In the genomic region with DNA sequence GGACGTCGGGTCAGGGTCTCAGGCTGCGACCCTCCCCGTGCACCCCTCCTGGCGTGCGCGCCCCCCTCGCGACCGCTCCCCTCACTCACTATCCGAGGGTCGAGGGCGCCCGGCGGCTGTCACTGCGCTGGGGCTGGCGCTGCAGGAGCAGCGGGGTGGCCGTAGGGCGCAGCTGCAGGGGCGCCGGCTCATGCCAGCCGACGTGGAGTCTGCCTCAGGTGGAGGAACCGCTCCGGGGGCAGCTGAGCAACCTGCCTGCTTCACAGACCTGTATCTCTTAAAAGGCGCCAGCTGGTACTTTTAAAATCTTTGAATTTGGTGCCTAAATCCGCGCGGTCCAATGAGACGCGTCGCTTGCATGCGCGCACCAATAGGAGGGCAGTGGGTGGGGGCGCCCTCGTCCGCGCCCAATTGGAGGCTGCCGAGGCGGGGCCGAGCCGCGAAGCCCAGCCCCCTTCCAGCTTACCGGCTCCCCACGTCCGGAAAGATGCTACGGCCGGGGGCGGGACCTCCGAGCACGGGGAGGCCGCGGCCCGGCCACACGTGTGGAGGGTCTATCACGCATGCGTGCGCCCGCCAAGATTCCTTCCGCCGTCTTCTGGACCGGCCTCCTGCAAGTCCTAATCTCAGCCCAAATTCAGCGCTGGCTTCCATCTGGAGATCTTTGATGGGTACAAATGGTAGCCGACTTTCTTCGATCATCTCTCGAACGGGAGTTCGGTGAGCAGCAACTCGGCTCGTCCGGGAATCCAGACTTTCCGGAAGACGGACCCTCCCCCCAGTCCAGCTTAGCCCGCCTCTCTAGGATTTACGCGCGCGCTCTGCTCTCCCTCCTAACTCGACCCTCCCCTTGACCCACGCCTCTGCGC, we compare ENCODE assay signal across 1 cellular context.
TF ChIP-seq lines count a peak whose summit lies in the region.

FBXO5 (minus strand) TSS at position 274 of the 869 bp plus-strand sequence; CDS start at position 192, 82 bp downstream.

TF ChIP-seq in WTC11, 78 proteins besides CTCF, POLR2A, EP300 and RAD21 (continued from another document and continues in another):
- TF ChIP-seq, protein P1, sequence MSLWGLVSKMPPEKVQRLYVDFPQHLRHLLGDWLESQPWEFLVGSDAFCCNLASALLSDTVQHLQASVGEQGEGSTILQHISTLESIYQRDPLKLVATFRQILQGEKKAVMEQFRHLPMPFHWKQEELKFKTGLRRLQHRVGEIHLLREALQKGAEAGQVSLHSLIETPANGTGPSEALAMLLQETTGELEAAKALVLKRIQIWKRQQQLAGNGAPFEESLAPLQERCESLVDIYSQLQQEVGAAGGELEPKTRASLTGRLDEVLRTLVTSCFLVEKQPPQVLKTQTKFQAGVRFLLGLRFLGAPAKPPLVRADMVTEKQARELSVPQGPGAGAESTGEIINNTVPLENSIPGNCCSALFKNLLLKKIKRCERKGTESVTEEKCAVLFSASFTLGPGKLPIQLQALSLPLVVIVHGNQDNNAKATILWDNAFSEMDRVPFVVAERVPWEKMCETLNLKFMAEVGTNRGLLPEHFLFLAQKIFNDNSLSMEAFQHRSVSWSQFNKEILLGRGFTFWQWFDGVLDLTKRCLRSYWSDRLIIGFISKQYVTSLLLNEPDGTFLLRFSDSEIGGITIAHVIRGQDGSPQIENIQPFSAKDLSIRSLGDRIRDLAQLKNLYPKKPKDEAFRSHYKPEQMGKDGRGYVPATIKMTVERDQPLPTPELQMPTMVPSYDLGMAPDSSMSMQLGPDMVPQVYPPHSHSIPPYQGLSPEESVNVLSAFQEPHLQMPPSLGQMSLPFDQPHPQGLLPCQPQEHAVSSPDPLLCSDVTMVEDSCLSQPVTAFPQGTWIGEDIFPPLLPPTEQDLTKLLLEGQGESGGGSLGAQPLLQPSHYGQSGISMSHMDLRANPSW (CRISPR knock-in tag; conservative IDR thresholded peaks at IDR 0.05; ENCODE audit: low read depth), result no peak
- TF ChIP-seq SOX15 (CRISPR knock-in tag; IDR thresholded peaks at IDR 0.05), result no peak
- TF ChIP-seq KAT7 (CRISPR knock-in tag; IDR thresholded peaks at IDR 0.05; ENCODE audit: borderline replicate concordance), result peak; percentile 32; the same call in 1 of the 2 replicates
- TF ChIP-seq SMAD4 (CRISPR knock-in tag; IDR thresholded peaks at IDR 0.05), result no peak
- TF ChIP-seq, protein P2, sequence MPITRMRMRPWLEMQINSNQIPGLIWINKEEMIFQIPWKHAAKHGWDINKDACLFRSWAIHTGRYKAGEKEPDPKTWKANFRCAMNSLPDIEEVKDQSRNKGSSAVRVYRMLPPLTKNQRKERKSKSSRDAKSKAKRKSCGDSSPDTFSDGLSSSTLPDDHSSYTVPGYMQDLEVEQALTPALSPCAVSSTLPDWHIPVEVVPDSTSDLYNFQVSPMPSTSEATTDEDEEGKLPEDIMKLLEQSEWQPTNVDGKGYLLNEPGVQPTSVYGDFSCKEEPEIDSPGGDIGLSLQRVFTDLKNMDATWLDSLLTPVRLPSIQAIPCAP (CRISPR knock-in tag; IDR thresholded peaks at IDR 0.05), result no peak
- TF ChIP-seq PREB (CRISPR knock-in tag; IDR thresholded peaks at IDR 0.05; ENCODE audit: borderline replicate concordance), result no peak
- no peak for TF ChIP-seq HMGXB4 (CRISPR knock-in tag; IDR thresholded peaks at IDR 0.05)
- TF ChIP-seq, protein P3, sequence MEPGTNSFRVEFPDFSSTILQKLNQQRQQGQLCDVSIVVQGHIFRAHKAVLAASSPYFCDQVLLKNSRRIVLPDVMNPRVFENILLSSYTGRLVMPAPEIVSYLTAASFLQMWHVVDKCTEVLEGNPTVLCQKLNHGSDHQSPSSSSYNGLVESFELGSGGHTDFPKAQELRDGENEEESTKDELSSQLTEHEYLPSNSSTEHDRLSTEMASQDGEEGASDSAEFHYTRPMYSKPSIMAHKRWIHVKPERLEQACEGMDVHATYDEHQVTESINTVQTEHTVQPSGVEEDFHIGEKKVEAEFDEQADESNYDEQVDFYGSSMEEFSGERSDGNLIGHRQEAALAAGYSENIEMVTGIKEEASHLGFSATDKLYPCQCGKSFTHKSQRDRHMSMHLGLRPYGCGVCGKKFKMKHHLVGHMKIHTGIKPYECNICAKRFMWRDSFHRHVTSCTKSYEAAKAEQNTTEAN (CRISPR knock-in tag; IDR thresholded peaks at IDR 0.05), result no peak
- peak; percentile 41; the same call in 1 of the 2 replicates for TF ChIP-seq CREM (CRISPR knock-in tag; IDR thresholded peaks at IDR 0.05)
- no peak; the same call in 1 of the 2 replicates for TF ChIP-seq ZBTB21 (CRISPR knock-in tag; IDR thresholded peaks at IDR 0.05; ENCODE audit: borderline replicate concordance)
- no peak for TF ChIP-seq PRRX2 (CRISPR knock-in tag; IDR thresholded peaks at IDR 0.05)
- no peak for TF ChIP-seq TCF7 (CRISPR knock-in tag; IDR thresholded peaks at IDR 0.05; ENCODE audit: low read depth)
- TF ChIP-seq OVOL2 (CRISPR knock-in tag; IDR thresholded peaks at IDR 0.05; ENCODE audit: borderline replicate concordance), result no peak
- peak; percentile 64; the same call in 1 of the 2 replicates for TF ChIP-seq RELA (CRISPR knock-in tag; IDR thresholded peaks at IDR 0.05; ENCODE audit: borderline replicate concordance)
- TF ChIP-seq HMGA2 (CRISPR knock-in tag; IDR thresholded peaks at IDR 0.05), result no peak
- TF ChIP-seq ZSCAN18 (CRISPR knock-in tag; IDR thresholded peaks at IDR 0.05), result no peak
- peak; percentile 19; the same call in 1 of the 2 replicates for TF ChIP-seq EMX1 (CRISPR knock-in tag; IDR thresholded peaks at IDR 0.05)
- TF ChIP-seq, protein P4, sequence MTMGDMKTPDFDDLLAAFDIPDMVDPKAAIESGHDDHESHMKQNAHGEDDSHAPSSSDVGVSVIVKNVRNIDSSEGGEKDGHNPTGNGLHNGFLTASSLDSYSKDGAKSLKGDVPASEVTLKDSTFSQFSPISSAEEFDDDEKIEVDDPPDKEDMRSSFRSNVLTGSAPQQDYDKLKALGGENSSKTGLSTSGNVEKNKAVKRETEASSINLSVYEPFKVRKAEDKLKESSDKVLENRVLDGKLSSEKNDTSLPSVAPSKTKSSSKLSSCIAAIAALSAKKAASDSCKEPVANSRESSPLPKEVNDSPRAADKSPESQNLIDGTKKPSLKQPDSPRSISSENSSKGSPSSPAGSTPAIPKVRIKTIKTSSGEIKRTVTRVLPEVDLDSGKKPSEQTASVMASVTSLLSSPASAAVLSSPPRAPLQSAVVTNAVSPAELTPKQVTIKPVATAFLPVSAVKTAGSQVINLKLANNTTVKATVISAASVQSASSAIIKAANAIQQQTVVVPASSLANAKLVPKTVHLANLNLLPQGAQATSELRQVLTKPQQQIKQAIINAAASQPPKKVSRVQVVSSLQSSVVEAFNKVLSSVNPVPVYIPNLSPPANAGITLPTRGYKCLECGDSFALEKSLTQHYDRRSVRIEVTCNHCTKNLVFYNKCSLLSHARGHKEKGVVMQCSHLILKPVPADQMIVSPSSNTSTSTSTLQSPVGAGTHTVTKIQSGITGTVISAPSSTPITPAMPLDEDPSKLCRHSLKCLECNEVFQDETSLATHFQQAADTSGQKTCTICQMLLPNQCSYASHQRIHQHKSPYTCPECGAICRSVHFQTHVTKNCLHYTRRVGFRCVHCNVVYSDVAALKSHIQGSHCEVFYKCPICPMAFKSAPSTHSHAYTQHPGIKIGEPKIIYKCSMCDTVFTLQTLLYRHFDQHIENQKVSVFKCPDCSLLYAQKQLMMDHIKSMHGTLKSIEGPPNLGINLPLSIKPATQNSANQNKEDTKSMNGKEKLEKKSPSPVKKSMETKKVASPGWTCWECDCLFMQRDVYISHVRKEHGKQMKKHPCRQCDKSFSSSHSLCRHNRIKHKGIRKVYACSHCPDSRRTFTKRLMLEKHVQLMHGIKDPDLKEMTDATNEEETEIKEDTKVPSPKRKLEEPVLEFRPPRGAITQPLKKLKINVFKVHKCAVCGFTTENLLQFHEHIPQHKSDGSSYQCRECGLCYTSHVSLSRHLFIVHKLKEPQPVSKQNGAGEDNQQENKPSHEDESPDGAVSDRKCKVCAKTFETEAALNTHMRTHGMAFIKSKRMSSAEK (CRISPR knock-in tag; IDR thresholded peaks at IDR 0.05; ENCODE audit: borderline replicate concordance), result no peak; the same call in 1 of the 2 replicates
- TF ChIP-seq GTF2I (CRISPR knock-in tag; conservative IDR thresholded peaks at IDR 0.05), result no peak
- TF ChIP-seq NR3C1 (CRISPR knock-in tag; conservative IDR thresholded peaks at IDR 0.05; ENCODE audit: low read depth), result no peak
- no peak; the same call in none of the 2 replicates for TF ChIP-seq ESRRA (CRISPR knock-in tag; IDR thresholded peaks at IDR 0.05; ENCODE audit: borderline replicate concordance)
- TF ChIP-seq TP53 (CRISPR knock-in tag; IDR thresholded peaks at IDR 0.05), result no peak
- TF ChIP-seq ZNF416 (CRISPR knock-in tag; IDR thresholded peaks at IDR 0.05), result no peak
- TF ChIP-seq NFYB (CRISPR knock-in tag; conservative IDR thresholded peaks at IDR 0.05; ENCODE audit: low read depth), result peak; percentile 99
- TF ChIP-seq ZNF317 (CRISPR knock-in tag; IDR thresholded peaks at IDR 0.05; ENCODE audit: borderline replicate concordance, low read depth), result no peak
- 0 out of 2 replicates have a peak, but pooled peaks have one; percentile 22 for TF ChIP-seq ZMAT4 (CRISPR knock-in tag; IDR thresholded peaks at IDR 0.05)
- TF ChIP-seq ELF4 (CRISPR knock-in tag; IDR thresholded peaks at IDR 0.05; ENCODE audit: low read depth), result 0 out of 2 replicates have a peak, but pooled peaks have one; percentile 55
- TF ChIP-seq, protein P5, sequence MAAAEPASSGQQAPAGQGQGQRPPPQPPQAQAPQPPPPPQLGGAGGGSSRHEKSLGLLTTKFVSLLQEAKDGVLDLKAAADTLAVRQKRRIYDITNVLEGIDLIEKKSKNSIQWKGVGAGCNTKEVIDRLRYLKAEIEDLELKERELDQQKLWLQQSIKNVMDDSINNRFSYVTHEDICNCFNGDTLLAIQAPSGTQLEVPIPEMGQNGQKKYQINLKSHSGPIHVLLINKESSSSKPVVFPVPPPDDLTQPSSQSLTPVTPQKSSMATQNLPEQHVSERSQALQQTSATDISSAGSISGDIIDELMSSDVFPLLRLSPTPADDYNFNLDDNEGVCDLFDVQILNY (CRISPR knock-in tag; IDR thresholded peaks at IDR 0.05), result peak; percentile 83
- TF ChIP-seq MXD4 (CRISPR knock-in tag; IDR thresholded peaks at IDR 0.05; ENCODE audit: borderline replicate concordance), result no peak
- TF ChIP-seq TEAD1 (CRISPR knock-in tag; IDR thresholded peaks at IDR 0.05), result peak; percentile 58
- TF ChIP-seq FOXJ3 (CRISPR knock-in tag; IDR thresholded peaks at IDR 0.05; ENCODE audit: borderline replicate concordance), result no peak
- no peak for TF ChIP-seq ZNF671 (CRISPR knock-in tag; IDR thresholded peaks at IDR 0.05)
- TF ChIP-seq ZNF281 (CRISPR knock-in tag; IDR thresholded peaks at IDR 0.05), result no peak
- TF ChIP-seq SMAD3 (CRISPR knock-in tag; IDR thresholded peaks at IDR 0.05; ENCODE audit: borderline replicate concordance), result 0 out of 2 replicates have a peak, but pooled peaks have one; percentile 17
